1 cellular context compared by ENCODE assay signal in the genomic region with DNA sequence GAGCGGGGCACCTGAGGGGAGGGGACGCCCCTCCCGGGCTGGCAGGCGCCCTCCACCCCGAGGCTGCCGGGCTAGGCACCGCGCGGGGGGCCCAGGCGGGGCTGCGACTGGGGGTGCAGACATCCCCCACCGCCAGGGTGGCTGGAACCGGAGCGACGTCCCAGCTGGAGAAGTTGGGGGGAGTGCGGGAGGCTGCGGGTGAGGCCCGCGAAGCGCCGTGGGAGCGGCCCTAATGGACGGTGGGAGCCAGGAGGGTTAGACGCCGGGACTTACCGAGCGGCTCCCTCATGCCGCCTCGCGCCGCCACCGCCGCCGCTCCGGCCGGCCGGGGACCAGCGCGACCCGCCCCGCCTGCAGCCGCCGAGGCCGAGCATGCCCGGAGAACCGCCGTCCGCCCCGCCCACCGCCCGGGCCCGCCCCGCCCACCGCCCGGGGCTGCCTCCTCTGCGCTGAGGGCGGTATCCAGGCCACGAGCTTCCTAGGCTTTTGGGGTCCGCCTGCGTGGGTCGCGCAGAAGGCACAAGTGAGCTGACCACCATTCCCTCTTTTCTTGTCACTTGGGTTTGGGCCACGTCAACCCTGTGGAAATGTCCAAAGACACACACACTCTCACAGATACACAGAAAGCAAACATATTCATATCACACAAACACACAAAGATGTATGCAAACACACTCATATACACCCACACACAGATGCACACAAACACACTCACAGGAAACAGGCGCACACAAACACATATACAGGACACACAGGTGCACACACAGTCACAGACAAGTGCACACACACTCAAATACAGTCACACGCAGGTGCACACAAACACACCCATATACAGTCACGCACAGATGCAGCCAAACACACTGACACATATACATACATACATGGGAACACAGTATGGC.
TF ChIP-seq lines count a peak whose summit lies in the region.

A gene with protein sequence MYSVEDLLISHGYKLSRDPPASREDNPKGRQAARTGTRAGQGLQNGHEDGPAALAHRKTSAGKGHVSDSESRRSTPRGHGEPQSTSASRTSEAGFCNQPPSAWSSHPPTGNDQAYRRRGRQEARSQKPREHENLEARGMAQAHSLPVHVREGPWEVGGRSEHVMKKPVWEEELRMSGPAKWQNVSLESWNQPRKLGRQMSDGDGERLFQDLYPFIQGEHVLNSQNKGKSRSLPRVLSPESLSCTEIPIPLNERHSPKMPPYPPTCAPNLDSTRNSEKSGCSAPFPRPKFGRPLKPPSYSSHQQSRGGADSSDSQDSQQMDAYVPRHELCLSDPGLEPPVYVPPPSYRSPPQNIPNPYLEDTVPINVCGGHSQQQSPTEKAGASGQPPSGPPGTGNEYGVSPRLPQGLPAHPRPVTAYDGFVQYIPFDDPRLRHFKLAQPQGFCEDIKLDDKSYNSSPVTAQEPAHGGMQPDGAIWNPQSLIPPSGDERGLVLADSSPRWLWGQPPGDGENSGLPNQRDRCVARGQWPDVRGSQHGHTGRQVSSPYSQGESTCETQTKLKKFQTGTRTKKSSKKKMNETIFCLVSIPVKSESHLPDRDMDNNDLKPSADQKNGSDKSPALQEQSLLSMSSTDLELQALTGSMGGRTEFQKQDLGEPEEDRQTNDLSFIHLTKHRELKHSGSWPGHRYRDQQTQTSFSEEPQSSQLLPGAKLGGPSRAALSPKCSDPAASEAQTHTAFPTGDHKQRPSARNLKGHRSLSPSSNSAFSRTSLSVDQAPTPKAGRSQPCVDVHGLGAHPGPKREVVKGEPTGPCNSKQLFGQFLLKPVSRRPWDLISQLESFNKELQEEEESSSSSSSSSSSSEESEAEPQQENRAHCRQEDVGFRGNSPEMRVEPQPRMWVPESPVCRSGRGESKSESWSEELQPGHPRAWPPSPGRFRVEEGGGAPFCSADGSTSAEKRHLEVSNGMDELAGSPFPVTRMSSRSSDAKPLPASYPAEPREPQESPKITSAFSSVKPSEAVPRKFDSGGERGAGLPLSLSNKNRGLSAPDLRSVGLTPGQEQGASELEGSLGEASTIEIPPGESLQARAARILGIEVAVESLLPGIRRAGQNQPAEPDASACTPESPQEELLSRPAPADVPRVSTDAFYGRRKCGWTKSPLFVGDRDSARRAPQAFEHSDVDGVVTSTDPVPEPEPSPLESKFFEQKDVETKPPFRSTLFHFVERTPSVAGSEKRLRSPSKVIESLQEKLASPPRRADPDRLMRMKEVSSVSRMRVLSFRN (N-terminal part only) (minus strand): TSS at position 378 of the 899 bp plus-strand sequence. CDS start 11,774 bp downstream, outside the sequence.

TF ChIP-seq in GM12878, 131 proteins besides CTCF, POLR2A, EP300 and RAD21 (continued from another document):
- TF ChIP-seq, protein P1, sequence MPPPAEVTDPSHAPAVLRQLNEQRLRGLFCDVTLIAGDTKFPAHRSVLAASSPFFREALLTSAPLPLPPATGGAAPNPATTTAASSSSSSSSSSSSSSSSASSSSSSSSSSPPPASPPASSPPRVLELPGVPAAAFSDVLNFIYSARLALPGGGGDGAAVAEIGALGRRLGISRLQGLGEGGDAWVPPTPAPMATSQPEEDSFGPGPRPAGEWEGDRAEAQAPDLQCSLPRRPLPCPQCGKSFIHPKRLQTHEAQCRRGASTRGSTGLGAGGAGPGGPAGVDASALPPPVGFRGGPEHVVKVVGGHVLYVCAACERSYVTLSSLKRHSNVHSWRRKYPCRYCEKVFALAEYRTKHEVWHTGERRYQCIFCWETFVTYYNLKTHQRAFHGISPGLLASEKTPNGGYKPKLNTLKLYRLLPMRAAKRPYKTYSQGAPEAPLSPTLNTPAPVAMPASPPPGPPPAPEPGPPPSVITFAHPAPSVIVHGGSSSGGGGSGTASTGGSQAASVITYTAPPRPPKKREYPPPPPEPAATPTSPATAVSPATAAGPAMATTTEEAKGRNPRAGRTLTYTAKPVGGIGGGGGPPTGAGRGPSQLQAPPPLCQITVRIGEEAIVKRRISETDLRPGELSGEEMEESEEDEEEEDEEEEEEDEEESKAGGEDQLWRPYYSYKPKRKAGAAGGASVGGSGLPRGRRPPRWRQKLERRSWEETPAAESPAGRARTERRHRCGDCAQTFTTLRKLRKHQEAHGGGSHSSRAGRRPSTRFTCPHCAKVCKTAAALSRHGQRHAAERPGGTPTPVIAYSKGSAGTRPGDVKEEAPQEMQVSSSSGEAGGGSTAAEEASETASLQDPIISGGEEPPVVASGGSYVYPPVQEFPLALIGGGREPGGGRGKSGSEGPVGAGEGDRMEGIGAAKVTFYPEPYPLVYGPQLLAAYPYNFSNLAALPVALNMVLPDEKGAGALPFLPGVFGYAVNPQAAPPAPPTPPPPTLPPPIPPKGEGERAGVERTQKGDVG (CRISPR knock-in tag; IDR thresholded peaks at IDR 0.05): no peak
- TF ChIP-seq TARDBP (IDR thresholded peaks at IDR 0.05; ENCODE audit: borderline replicate concordance): no peak
